ENCODE assay signal across 8 cellular contexts in the genomic region with DNA sequence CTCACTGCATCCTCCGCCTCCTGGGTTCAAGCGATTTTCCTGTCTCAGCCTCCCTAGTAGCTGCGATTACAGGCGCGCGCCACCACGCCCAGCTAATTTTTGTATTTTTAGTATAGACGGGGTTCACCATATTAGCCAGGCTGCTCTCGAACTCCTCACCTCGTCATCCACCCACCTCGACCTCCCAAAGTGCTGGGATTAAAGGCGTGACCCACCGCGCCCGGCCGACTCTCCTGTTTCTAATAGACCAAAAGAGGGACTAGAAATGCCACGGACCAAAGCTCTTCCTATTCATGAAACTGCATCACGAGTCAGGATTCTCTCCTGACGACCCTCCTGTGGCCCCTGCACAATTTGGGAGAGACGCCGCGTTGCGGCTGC. TPM values are rescaled to one million over a fixed set of nuclear protein-coding genes. Genes with fewer than 3 reads are reported as not detected.
DNase-seq lines count a peak whose midpoint lies in the region; ATAC-seq and TF ChIP-seq lines count a peak whose summit lies in the region.

No MANE protein-coding gene starts in this region.

- peaks cover 7% of the 10 kb centered on the region for H3K4me1 ChIP-seq in BLaER1
- H3K4me1 ChIP-seq in Karpas-422 (ENCODE audit: low read length) = peaks cover 10% of the 10 kb centered on the region
- no peaks in the 10 kb centered on the region for H3K4me1 ChIP-seq in colonic mucosa

- H2AFZ ChIP-seq in Karpas-422 (ENCODE audit: low read length) = no peak overlapping the region

- H4K20me1 ChIP-seq in BLaER1 (no peaks in the 10 kb centered on the region), Karpas-422 (ENCODE audit: insufficient read depth, low read depth, low read length) (no peaks in the 10 kb centered on the region)

- peak overlapping the region; percentile 99 for H3K9ac ChIP-seq in BLaER1
- H3K9ac ChIP-seq in Karpas-422 (ENCODE audit: low read length) = peak overlapping the region; percentile 82
- H3K9ac ChIP-seq in colonic mucosa (ENCODE audit: low read depth in 2 of 2, low read length in 2 of 2) = peak overlapping the region; percentile 86 to 90

- TF ChIP-seq CTCF in colonic mucosa (IDR thresholded peaks at IDR 0.05) (no peak), natural killer cell (IDR thresholded peaks at IDR 0.05) (no peak), GM13976 (IDR thresholded peaks at IDR 0.05; ENCODE audit: borderline replicate concordance, control extremely low read depth, extremely low read depth, insufficient read depth, missing control alignments) (no peak)

- H3K36me3 ChIP-seq in BLaER1 (peaks cover 73% of the 10 kb centered on the region), Karpas-422 (ENCODE audit: insufficient read depth, low read length) (peaks cover 51% of the 10 kb centered on the region), colonic mucosa (no peaks in the 10 kb centered on the region)

- H3K27ac Mint-ChIP-seq in natural killer cell = peak overlapping the region; percentile 98 to 100

- H3K4me1 Mint-ChIP-seq in natural killer cell = peaks cover 25 to 27% of the 10 kb centered on the region in 2 donors

- no peaks in the 10 kb centered on the region for H3K9me3 Mint-ChIP-seq in natural killer cell

- H3K9me2 ChIP-seq in Karpas-422 (replicated peaks; ENCODE audit: insufficient read depth, low read length) = no peaks in the 10 kb centered on the region

- peak overlapping the region; percentile 98 for H3K4me3 Mint-ChIP-seq in natural killer cell

- in situ Hi-C loops in GM13976 (cut with MboI; ENCODE audit: low sequenced_read_pairs, unreplicated experiment) = no loop called here

- H3K27me3 Mint-ChIP-seq in natural killer cell (ENCODE audit: low read depth in 2 of 2) = no peaks in the 10 kb centered on the region

- DNase-seq in Karpas-422 (no peak), colonic mucosa (no peak), natural killer cell (no peak), GM13976 (ENCODE audit: low spot score) (no peak), iPS-NIHi11 (ENCODE audit: low spot score) (no peak), NCI-H1436 treated with DMSO at 0.1 percent for 48 hours (lab: John Stamatoyannopoulos, UW) (no peak)
- DNase-seq in effector CD8-positive, alpha-beta T cell (lab: John Stamatoyannopoulos, UW) = no peak

- peaks cover 51% of the 10 kb centered on the region for H3K79me2 ChIP-seq in Karpas-422 (ENCODE audit: low read length)

- no peaks in the 10 kb centered on the region for H3K27me3 ChIP-seq in BLaER1
- H3K27me3 ChIP-seq in Karpas-422 (ENCODE audit: low read length) = no peaks in the 10 kb centered on the region
- H3K27me3 ChIP-seq in colonic mucosa = no peaks in the 10 kb centered on the region

- H3K9me3 ChIP-seq in BLaER1 = peaks cover 46% of the 10 kb centered on the region
- H3K9me3 ChIP-seq in Karpas-422 (ENCODE audit: low read length) = peaks cover 15% of the 10 kb centered on the region
- no peaks in the 10 kb centered on the region for H3K9me3 ChIP-seq in colonic mucosa

- H3K4me2 ChIP-seq in BLaER1 (peak overlapping the region; percentile 75), Karpas-422 (ENCODE audit: low read depth, low read length, poor library complexity, severe bottlenecking) (peak overlapping the region; percentile 72)

- H3K4me3 ChIP-seq in BLaER1 (peak overlapping the region; percentile 87), Karpas-422 (ENCODE audit: low read length) (peak overlapping the region; percentile 73), colonic mucosa (peak overlapping the region; percentile 61)

- intact Hi-C loops in colonic mucosa (cut with DNase I) = loop anchor here (5.0 kb wide), 1 partner anchor 68 kb away; the partner anchor contains the start of gene ZNF100
- intact Hi-C loops in natural killer cell (cut with micrococcal nuclease) = loop anchor here (5.0 kb wide), 1 partner anchor 328 kb away; the partner anchor contains the start of gene ZNF429

- no peak for ATAC-seq in natural killer cell

- H3K36me3 Mint-ChIP-seq in natural killer cell = no peaks in the 10 kb centered on the region

- H3K27ac ChIP-seq in BLaER1 (peak overlapping the region; percentile 98), Karpas-422 (ENCODE audit: low read length) (peak overlapping the region; percentile 17; the same call in 1 of the 2 replicates), colonic mucosa (peak overlapping the region; percentile 88)

RNA-seq across cellular contexts. Expression of gene ZNF43, which starts 0.6 kb away (rescaled TPM):
- 10.6 and 35.2 TPM in 2 replicates for total RNA-seq in Karpas-422 (2014; rRNA removed; shearing (Covaris generic); ENCODE audit: low replicate concordance)
- total RNA-seq in colonic mucosa = 10 to 100 TPM in 1 of 2 donors, 1 to 10 TPM in 1; 8.7 to 13.8 TPM
- total RNA-seq in natural killer cell = 10 to 100 TPM; 21.6 to 36.8 (median 31.0) TPM

Comparison
In these comparisons a context has a peak if more than half of its experiments do, and no peak if none do; other contexts are left out.
1. H3K27ac ChIP-seq: peak in every context shown above with its lines; median percentile 98 in BLaER1; 88 in colonic mucosa; 17 in Karpas-422.